Comparison of ENCODE assay signal across 1 cellular context in genomic region chr11:2142762-2143202, GRCh38.
A peak's percentile ranks its signal among the peaks of the same experiment; 100 is the strongest.
TF ChIP-seq lines count a peak whose summit lies in the region.

No MANE protein-coding gene starts in this region.

TF ChIP-seq in GM12878, 131 proteins besides CTCF, POLR2A, EP300 and RAD21:
- TF ChIP-seq PAX5 (IDR thresholded peaks at IDR 0.05; ENCODE audit: borderline replicate concordance, low read depth, low read length) (no peak; the same call in 1 of the 2 replicates), IRF3 (IDR thresholded peaks at IDR 0.05) (no peak), BCL3 (IDR thresholded peaks at IDR 0.05; ENCODE audit: borderline replicate concordance, insufficient read depth, low read depth, low read length, poor library complexity, severe bottlenecking) (peak; percentile 89), ZNF207 (IDR thresholded peaks at IDR 0.05; ENCODE audit: borderline replicate concordance) (no peak), MTA2 (IDR thresholded peaks at IDR 0.05; ENCODE audit: low read depth) (no peak), SUZ12 (IDR thresholded peaks at IDR 0.05; ENCODE audit: unreplicated experiment) (no peak), RUNX3 (IDR thresholded peaks at IDR 0.05; ENCODE audit: low read length) (peak; percentile 36; the same call in 1 of the 2 replicates)
